In the genomic region with DNA sequence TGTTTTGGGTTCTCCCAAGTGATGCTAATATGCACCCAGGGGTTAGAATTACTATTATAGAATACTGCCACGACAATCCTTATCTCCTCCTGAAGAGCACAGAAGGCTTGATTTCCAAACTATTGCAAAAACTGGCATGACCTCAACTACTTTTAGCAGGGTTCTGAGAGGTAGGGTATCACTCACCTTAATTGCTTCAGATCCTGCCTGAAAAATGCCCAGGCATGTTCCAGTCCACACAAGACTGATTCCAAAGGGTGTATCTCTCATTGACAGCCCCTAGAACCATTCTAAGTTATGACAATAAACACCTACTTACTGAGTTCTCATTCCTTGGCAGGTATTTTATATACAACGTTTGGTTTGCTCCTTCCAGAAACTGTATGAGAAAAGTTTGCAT, we compare ENCODE assay signal across 21 cellular contexts. TPM values are rescaled to one million over a fixed set of nuclear protein-coding genes. Genes with fewer than 3 reads are reported as not detected.
DNase-seq lines count a peak whose midpoint lies in the region; ATAC-seq, FAIRE-seq and TF ChIP-seq lines count a peak whose summit lies in the region.
"Had no signal": no experiment of that assay in that cellular context is flagged by ENCODE, and none has a peak within 500 bp of the region (broad histone marks: within the 10 kb centered on the region; RNA-seq: fewer than 3 reads in every experiment).

No MANE protein-coding gene starts in this region.

- H3K27ac Mint-ChIP-seq in dendritic cell treated with granulocyte-macrophage colony-stimulating factor and Interleukin-4, amounts not matched to agents 40 ng/mL and 50 ng/mL, for 4 days, result peak overlapping the region; percentile 85
- H3K27ac Mint-ChIP-seq: CD8-positive, alpha-beta memory T cell had no signal

- peak overlapping the region; percentile 29 for H3K27ac ChIP-seq in RWPE2 (ENCODE audit: poor library complexity, severe bottlenecking)
- peak overlapping the region; percentile 35 for H3K27ac ChIP-seq in keratinocyte (ENCODE audit: control insufficient read depth, insufficient read depth, low read length)
- H3K27ac ChIP-seq: HL-60 had no signal

- no peak overlapping the region for H3K9ac ChIP-seq in keratinocyte (ENCODE audit: control insufficient read depth, extremely low read depth, insufficient read depth, low read length)

- no peaks in the 10 kb centered on the region for H4K20me1 ChIP-seq in keratinocyte (ENCODE audit: control insufficient read depth, extremely low read depth, insufficient read depth, low read length)

- no peak overlapping the region for H3K4me3 Mint-ChIP-seq in dendritic cell treated with granulocyte-macrophage colony-stimulating factor and Interleukin-4, amounts not matched to agents 40 ng/mL and 50 ng/mL, for 4 days
- H3K4me3 Mint-ChIP-seq: CD4-positive, CD25-positive, alpha-beta regulatory T cell; CD8-positive, alpha-beta memory T cell; GM23338 had no signal

- no peak for TF ChIP-seq CTCF in RWPE2 (IDR thresholded peaks at IDR 0.05; ENCODE audit: poor library complexity, severe bottlenecking)
- no peak for TF ChIP-seq CTCF in keratinocyte (optimal IDR thresholded peaks at IDR 0.05 in 1 of 3, IDR thresholded peaks at IDR 0.05 in 1 of 3, conservative IDR thresholded peaks at IDR 0.05 in 1 of 3; ENCODE audit: extremely low read depth in 1 of 3, insufficient read depth in 2 of 3, low read length in 3 of 3)

- H3K4me1 ChIP-seq in RWPE2 (ENCODE audit: insufficient read depth, poor library complexity, severe bottlenecking), result peaks cover 31% of the 10 kb centered on the region
- H3K4me1 ChIP-seq in keratinocyte (ENCODE audit: control insufficient read depth, extremely low read depth, insufficient read depth, low read length), result peaks cover 56% of the 10 kb centered on the region
- H3K4me1 ChIP-seq: BE2C had no signal

- peak overlapping the region; percentile 50 for H3K4me2 ChIP-seq in keratinocyte (ENCODE audit: control insufficient read depth, extremely low read depth, insufficient read depth, low read depth, low read length)
- H3K4me2 ChIP-seq: GM23338 had no signal

- DNase-seq in GM19239 (ENCODE audit: insufficient read length, low spot score) (no peak), RWPE2 (ENCODE audit: low spot score) (no peak), keratinocyte (ENCODE audit: low read depth, low spot score) (no peak), NCI-H146 (lab: John Stamatoyannopoulos, UW) (no peak)
- DNase-seq in activated CD4-positive, alpha-beta T cell treated with anti-CD3 and anti-CD28 coated beads for 48 hours, result no peak
- DNase-seq: ACHN; BE2C; C1 segment of cervical spinal cord; CD4-positive, CD25-positive, alpha-beta regulatory T cell; CD8-positive, alpha-beta memory T cell; COR-L47; HCEC 1CT had no signal

- H3K79me2 ChIP-seq in keratinocyte (ENCODE audit: control insufficient read depth, insufficient read depth, low read length), result peaks cover 13% of the 10 kb centered on the region

- no peaks in the 10 kb centered on the region for H3K27me3 Mint-ChIP-seq in dendritic cell treated with granulocyte-macrophage colony-stimulating factor and Interleukin-4, amounts not matched to agents 40 ng/mL and 50 ng/mL, for 4 days
- H3K27me3 Mint-ChIP-seq: CD8-positive, alpha-beta memory T cell had no signal

- peaks cover 11% of the 10 kb centered on the region for H3K36me3 Mint-ChIP-seq in dendritic cell treated with granulocyte-macrophage colony-stimulating factor and Interleukin-4, amounts not matched to agents 40 ng/mL and 50 ng/mL, for 4 days (ENCODE audit: low read depth)
- H3K36me3 Mint-ChIP-seq: CD4-positive, CD25-positive, alpha-beta regulatory T cell had no signal

- H3K9me1 ChIP-seq in keratinocyte (ENCODE audit: control insufficient read depth, extremely low read depth, insufficient read depth, low read length), result no peaks in the 10 kb centered on the region

- dilution Hi-C loops in keratinocyte (cut with MboI; ENCODE audit: extremely low pct_ligation_motif_present, low sequenced_read_pairs), result no loop called here

- H3K36me3 ChIP-seq in RWPE2 (ENCODE audit: low read depth) (no peaks in the 10 kb centered on the region), keratinocyte (ENCODE audit: control insufficient read depth in 2 of 2, extremely low read depth in 1 of 2, insufficient read depth in 2 of 2, low read length in 2 of 2) (no peaks in the 10 kb centered on the region)
- H3K36me3 ChIP-seq: BE2C had no signal

- intact Hi-C loops in dendritic cell treated with granulocyte-macrophage colony-stimulating factor and Interleukin-4, amounts not matched to agents 40 ng/mL and 50 ng/mL, for 4 days (cut with micrococcal nuclease), result no loop called here

- peaks cover 48% of the 10 kb centered on the region for H3K4me1 Mint-ChIP-seq in dendritic cell treated with granulocyte-macrophage colony-stimulating factor and Interleukin-4, amounts not matched to agents 40 ng/mL and 50 ng/mL, for 4 days (ENCODE audit: low read depth)

- H3K27me3 ChIP-seq in RWPE2 (ENCODE audit: insufficient read depth, poor library complexity, severe bottlenecking) (no peaks in the 10 kb centered on the region), keratinocyte (ENCODE audit: control insufficient read depth, extremely low read depth, insufficient read depth, low read length) (no peaks in the 10 kb centered on the region)

- no peak overlapping the region for H2AFZ ChIP-seq in keratinocyte (ENCODE audit: control insufficient read depth, low read length)
- H2AFZ ChIP-seq: GM23338 had no signal

- H3K9me3 Mint-ChIP-seq in dendritic cell treated with granulocyte-macrophage colony-stimulating factor and Interleukin-4, amounts not matched to agents 40 ng/mL and 50 ng/mL, for 4 days, result no peaks in the 10 kb centered on the region
- H3K9me3 Mint-ChIP-seq: CD4-positive, CD25-positive, alpha-beta regulatory T cell; CD8-positive, alpha-beta memory T cell; GM23338 had no signal

- H3K4me3 ChIP-seq in RWPE2 (ENCODE audit: severe bottlenecking), result no peak overlapping the region
- H3K4me3 ChIP-seq in keratinocyte (ENCODE audit: control insufficient read depth in 2 of 3, extremely low read depth in 1 of 3, insufficient read depth in 2 of 3, low read depth in 1 of 3, low read length in 3 of 3), result peak overlapping the region in 2 of 3 experiments; percentile 14 to 27
- H3K4me3 ChIP-seq: GM23338 had no signal

- ATAC-seq in RWPE2 (ENCODE audit: low read depth) (peak; percentile 7; the same call in 1 of the 3 replicates), HG02763 (IDR thresholded peaks at IDR 0.05; ENCODE audit: unreplicated experiment) (no peak)
- ATAC-seq: GM23338 had no signal

- FAIRE-seq in GM19239 (lab: Jason Lieb, UNC) (peak; percentile 11), keratinocyte (lab: Jason Lieb, UNC) (peak; percentile 87)
- FAIRE-seq: A204.1, G401.6, GM12891, GM18507, H54 had no signal

- H3K9me3 ChIP-seq in RWPE2 (ENCODE audit: severe bottlenecking) (no peaks in the 10 kb centered on the region), keratinocyte (ENCODE audit: control insufficient read depth, low read depth, low read length) (no peaks in the 10 kb centered on the region)
- H3K9me3 ChIP-seq: BE2C had no signal

RNA-seq across cellular contexts. Expression of a gene that starts 5.0 kb away (rescaled TPM):
- polyA plus RNA-seq in keratinocyte, result 87.6 to 144 TPM (median 99.7 TPM) in 3 replicates
- polyA plus RNA-seq in keratinocyte (2011; ENCODE audit: low read depth), result 39.1 TPM
- 37.0 and 60.3 TPM in 2 replicates for polyA plus RNA-seq in keratinocyte (2011; cell fraction: cytosol; rRNA removed)
- polyA plus RNA-seq in keratinocyte (2011; cell fraction: nucleus; rRNA removed), result 124 and 141 TPM in 2 replicates
- 54.9 and 70.3 TPM in 2 replicates for polyA plus RNA-seq in keratinocyte (2012; ENCODE audit: low replicate concordance)
- polyA minus RNA-seq in keratinocyte, result 179 to 186 TPM (median 184 TPM) in 3 replicates
- 57.2 TPM for polyA minus RNA-seq in keratinocyte (2011; cell fraction: cytosol; rRNA and poly(A)+ RNA removed)
- polyA minus RNA-seq in keratinocyte (2011; cell fraction: nucleus; rRNA and poly(A)+ RNA removed), result 150 and 256 TPM in 2 replicates
